ENCODE assay signal across 22 cellular contexts in the genomic region with DNA sequence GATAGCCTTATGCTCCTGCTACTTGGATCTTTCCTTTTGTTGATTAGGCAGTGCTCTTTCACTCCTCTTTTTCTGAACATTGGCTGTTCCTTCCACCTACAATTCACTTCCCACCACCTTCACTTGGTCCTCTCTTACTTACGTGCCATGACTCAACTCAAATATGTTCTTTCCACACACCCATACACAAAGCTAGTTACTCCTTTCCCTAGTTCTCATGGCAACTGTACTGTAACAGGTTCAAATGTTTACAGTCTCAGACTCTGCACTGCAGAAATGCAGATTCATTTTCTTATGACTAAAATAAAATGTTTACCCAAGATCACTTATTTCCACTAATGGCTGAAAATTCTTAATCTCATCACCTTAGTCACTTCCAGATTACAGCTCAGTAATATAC.
DNase-seq lines count a peak whose midpoint lies in the region; ATAC-seq and TF ChIP-seq lines count a peak whose summit lies in the region.
"Had no signal": no experiment of that assay in that cellular context is flagged by ENCODE, and none has a peak within 500 bp of the region (broad histone marks: within the 10 kb centered on the region; RNA-seq: fewer than 3 reads in every experiment).

No MANE protein-coding gene starts in this region.

- peak overlapping the region; percentile 13 for H3K27ac Mint-ChIP-seq in neural crest cell (ENCODE audit: unreplicated experiment)
- H3K27ac Mint-ChIP-seq: CD14-positive monocyte; CD4-positive, alpha-beta T cell; CD8-positive, alpha-beta memory T cell had no signal

- no peaks in the 10 kb centered on the region for H3K36me3 Mint-ChIP-seq in neural crest cell (ENCODE audit: low read depth)
- H3K36me3 Mint-ChIP-seq: CD14-positive monocyte; CD8-positive, alpha-beta memory T cell had no signal

- peaks cover 10% of the 10 kb centered on the region; the same call in 1 of the 2 replicates for H3K27me3 ChIP-seq in GM23248 (replicated peaks; ENCODE audit: insufficient read depth)
- H3K27me3 ChIP-seq in RWPE2 (ENCODE audit: insufficient read depth, poor library complexity, severe bottlenecking): peaks cover 13% of the 10 kb centered on the region
- H3K27me3 ChIP-seq: BE2C; BLaER1 treated with 17β-estradiol and CSF1 and Interleukin-3, amounts not matched to agents 10 nM and 100 nM had no signal

- H3K4me3 Mint-ChIP-seq in neural crest cell: no peak overlapping the region
- H3K4me3 Mint-ChIP-seq: CD14-positive monocyte; CD4-positive, alpha-beta T cell; CD8-positive, alpha-beta memory T cell had no signal

- H4K20me1 ChIP-seq in GM23248 (ENCODE audit: insufficient read depth): no peaks in the 10 kb centered on the region
- H4K20me1 ChIP-seq: BLaER1 treated with 17β-estradiol and CSF1 and Interleukin-3, amounts not matched to agents 10 nM and 100 nM had no signal

- DNase-seq in GM23248 (peak; percentile 4), RWPE2 (ENCODE audit: low spot score) (no peak), neural crest cell (ENCODE audit: low read depth, low spot score) (no peak), NCI-H2171 treated with DMSO at 0.1 percent for 48 hours (lab: John Stamatoyannopoulos, UW) (no peak)
- no peak for DNase-seq in stimulated activated CD4-positive, alpha-beta T cell treated with anti-CD3 and anti-CD28 coated beads, Interleukin-2, amount 100 ng/mL, for 24 hours
- DNase-seq: 8988T; ACHN; AML-193; BE2C; Calu3; CD4-positive, alpha-beta T cell; CD8-positive, alpha-beta memory T cell; DMS53; DMS79 treated with DMSO at 0.1 percent for 48 hours; GF-D8; H7 had no signal

- H3K4me1 Mint-ChIP-seq in neural crest cell: no peaks in the 10 kb centered on the region
- H3K4me1 Mint-ChIP-seq: CD14-positive monocyte; CD8-positive, alpha-beta memory T cell had no signal

- H3K79me2 ChIP-seq in GM23248 (ENCODE audit: insufficient read depth): no peaks in the 10 kb centered on the region

- H3K27ac ChIP-seq in GM23248 (no peak overlapping the region), RWPE2 (ENCODE audit: poor library complexity, severe bottlenecking) (no peak overlapping the region)
- H3K27ac ChIP-seq: A549; BLaER1 treated with 17β-estradiol and CSF1 and Interleukin-3, amounts not matched to agents 10 nM and 100 nM had no signal

- no peak for TF ChIP-seq CTCF in RWPE2 (IDR thresholded peaks at IDR 0.05; ENCODE audit: poor library complexity, severe bottlenecking)
- no peak for TF ChIP-seq CTCF in neural crest cell (conservative IDR thresholded peaks at IDR 0.05)

- in situ Hi-C loops in GM23248 (cut with MboI): no loop called here

- ATAC-seq in RWPE2 (ENCODE audit: low read depth): peak; percentile 30; the same call in 1 of the 3 replicates
- peak; percentile 51 for ATAC-seq in esophagus mucosa
- no peak for ATAC-seq in HG02610 (IDR thresholded peaks at IDR 0.05; ENCODE audit: unreplicated experiment)
- ATAC-seq: A549, HCT116 had no signal

- peaks cover 3% of the 10 kb centered on the region for H3K9me3 Mint-ChIP-seq in neural crest cell
- H3K9me3 Mint-ChIP-seq: CD4-positive, alpha-beta T cell; CD8-positive, alpha-beta memory T cell had no signal

- H3K4me3 ChIP-seq in GM23248 (no peak overlapping the region), RWPE2 (ENCODE audit: severe bottlenecking) (no peak overlapping the region)
- H3K4me3 ChIP-seq: A549; BLaER1 treated with 17β-estradiol and CSF1 and Interleukin-3, amounts not matched to agents 10 nM and 100 nM had no signal

- H3K27me3 Mint-ChIP-seq in neural crest cell (ENCODE audit: low read depth): peaks cover 8% of the 10 kb centered on the region
- H3K27me3 Mint-ChIP-seq: CD4-positive, alpha-beta T cell had no signal

- no peak overlapping the region for H3K9ac ChIP-seq in GM23248
- H3K9ac ChIP-seq: BLaER1 treated with 17β-estradiol and CSF1 and Interleukin-3, amounts not matched to agents 10 nM and 100 nM had no signal

- 66 to 70% methylated on average over 1 of the region's 1 CpG for WGBS in GM23248 (ENCODE audit: low coverage in 1 of 2, low lambda C conversion rate in 2 of 2, missing lambda C conversion rate in 2 of 2), 2 experiments

- H3K36me3 ChIP-seq in GM23248 (ENCODE audit: low read depth) (no peaks in the 10 kb centered on the region), RWPE2 (ENCODE audit: low read depth) (no peaks in the 10 kb centered on the region)
- H3K36me3 ChIP-seq: BE2C; BLaER1 treated with 17β-estradiol and CSF1 and Interleukin-3, amounts not matched to agents 10 nM and 100 nM had no signal

- H3K4me1 ChIP-seq in GM23248 (ENCODE audit: insufficient read depth) (no peaks in the 10 kb centered on the region), RWPE2 (ENCODE audit: insufficient read depth, poor library complexity, severe bottlenecking) (no peaks in the 10 kb centered on the region)
- H3K4me1 ChIP-seq: A549; BLaER1 treated with 17β-estradiol and CSF1 and Interleukin-3, amounts not matched to agents 10 nM and 100 nM had no signal

- H3F3A ChIP-seq in GM23248 (ENCODE audit: insufficient read depth): no peaks in the 10 kb centered on the region

- no peak overlapping the region for H2AFZ ChIP-seq in GM23248

- no peak overlapping the region for H3K4me2 ChIP-seq in GM23248 (ENCODE audit: unreplicated experiment)
- H3K4me2 ChIP-seq: A549; BLaER1 treated with 17β-estradiol and CSF1 and Interleukin-3, amounts not matched to agents 10 nM and 100 nM had no signal

- no peaks in the 10 kb centered on the region for H3K9me2 ChIP-seq in GM23248 (ENCODE audit: insufficient read depth)

- H3K9me3 ChIP-seq in GM23248 (ENCODE audit: low read depth): no peaks in the 10 kb centered on the region
- H3K9me3 ChIP-seq in RWPE2 (ENCODE audit: severe bottlenecking): no peaks in the 10 kb centered on the region
- H3K9me3 ChIP-seq: A549, BE2C had no signal
